Comparison of ENCODE assay signal across 1 cellular context in genomic region chr9:72474676-72475075, GRCh38.
TF ChIP-seq lines count a peak whose summit lies in the region.

No MANE protein-coding gene starts in this region.

TF ChIP-seq in HCT116, 20 proteins besides CTCF, POLR2A, EP300 and RAD21 (continued from another document):
- TF ChIP-seq REST (IDR thresholded peaks at IDR 0.05; ENCODE audit: low read depth) (no peak), MAX (IDR thresholded peaks at IDR 0.05) (no peak), ZNF274 (IDR thresholded peaks at IDR 0.05; ENCODE audit: low read depth, low read length) (no peak), POLR2AphosphoS5 (IDR thresholded peaks at IDR 0.05; ENCODE audit: low read depth, low read length) (no peak), CEBPB (IDR thresholded peaks at IDR 0.05; ENCODE audit: low read depth) (no peak), SP1 (IDR thresholded peaks at IDR 0.05; ENCODE audit: low read depth) (no peak), ELF1 (IDR thresholded peaks at IDR 0.05; ENCODE audit: borderline replicate concordance, low read depth) (no peak), JUND (IDR thresholded peaks at IDR 0.05) (no peak)
